In genomic region chr1:219837994-219838294, GRCh38 we compare ENCODE assay signal across 18 cellular contexts.
"Had no signal": no experiment of that assay in that cellular context is flagged by ENCODE, and none has a peak within 500 bp of the region (broad histone marks: within the 10 kb centered on the region; RNA-seq: fewer than 3 reads in every experiment).

No MANE protein-coding gene starts in this region.

- H3K4me1 ChIP-seq: prostate gland, right atrium auricular region, tibial nerve, uterus had no signal

- ATAC-seq: stimulated activated naive CD8-positive, alpha-beta T cell treated with anti-CD3 and anti-CD28 coated beads, Interleukin-15, Interleukin-2, amounts not matched to agents 100 U/mL and 50 U/mL, for 24 hours had no signal

- H3K27me3 ChIP-seq: brain microvascular endothelial cell, right atrium auricular region, tibial nerve, uterus had no signal

- H3K9me3 ChIP-seq: prostate gland, right atrium auricular region, tibial nerve, uterus had no signal

- DNase-seq: activated CD8-positive, alpha-beta memory T cell treated with anti-CD3 and anti-CD28 coated beads for 24 hours; activated CD8-positive, alpha-beta memory T cell treated with anti-CD3 and anti-CD28 coated beads, Interleukin-2, amount 50 U/mL, for 48 hours; activated effector memory CD4-positive, alpha-beta T cell treated with anti-CD3 and anti-CD28 coated beads, Interleukin-2, amount 50 U/mL, for 16 hours; activated naive CD4-positive, alpha-beta T cell treated with anti-CD3 and anti-CD28 coated beads, Interleukin-2, amount 50 U/mL, for 16 hours; activated T-cell treated with anti-CD3 and anti-CD28 coated beads, Interleukin-2, amount 50 U/mL, for 48 hours; aorta; central memory CD4-positive, alpha-beta T cell; stimulated activated CD4-positive, alpha-beta T cell treated with anti-CD3 and anti-CD28 coated beads, Interleukin-2, amount 100 ng/mL, for 24 hours; stimulated activated naive CD8-positive, alpha-beta T cell treated with anti-CD3 and anti-CD28 coated beads, Interleukin-15, Interleukin-2, amounts not matched to agents 100 U/mL and 50 U/mL, for 24 hours; T1000; uterus had no signal

- H3K27ac Mint-ChIP-seq: activated CD4-positive, alpha-beta T cell treated with anti-CD3 and anti-CD28 coated beads, Interleukin-2, amount 10 ng/mL, durations not matched to agents 7 days and 5 days; nephron progenitor cell had no signal

- H3K4me3 Mint-ChIP-seq: activated CD4-positive, alpha-beta T cell treated with anti-CD3 and anti-CD28 coated beads, Interleukin-2, amount 10 ng/mL, durations not matched to agents 7 days and 5 days; nephron progenitor cell had no signal

- H3K4me1 Mint-ChIP-seq: activated CD4-positive, alpha-beta T cell treated with anti-CD3 and anti-CD28 coated beads, Interleukin-2, amount 10 ng/mL, durations not matched to agents 7 days and 5 days had no signal

- H3K27me3 Mint-ChIP-seq: activated CD4-positive, alpha-beta T cell treated with anti-CD3 and anti-CD28 coated beads, Interleukin-2, amount 10 ng/mL, durations not matched to agents 7 days and 5 days had no signal

- H3K27ac ChIP-seq: brain microvascular endothelial cell, coronary artery, prostate gland, right atrium auricular region, tibial nerve, uterus had no signal

- H3K9me3 Mint-ChIP-seq: activated CD4-positive, alpha-beta T cell treated with anti-CD3 and anti-CD28 coated beads, Interleukin-2, amount 10 ng/mL, durations not matched to agents 7 days and 5 days had no signal

- H3K36me3 ChIP-seq: brain microvascular endothelial cell, prostate gland, right atrium auricular region, tibial nerve, uterus had no signal

- H3K4me3 ChIP-seq: coronary artery, prostate gland, right atrium auricular region, tibial nerve, uterus had no signal
